ENCODE assay signal across 20 cellular contexts in genomic region chr12:24039113-24039525, GRCh38.
A peak's percentile ranks its signal among the peaks of the same experiment; 100 is the strongest.
DNase-seq lines count a peak whose midpoint lies in the region; ATAC-seq, FAIRE-seq and TF ChIP-seq lines count a peak whose summit lies in the region.
"Had no signal": no experiment of that assay in that cellular context is flagged by ENCODE, and none has a peak within 500 bp of the region (broad histone marks: within the 10 kb centered on the region; RNA-seq: fewer than 3 reads in every experiment).

No MANE protein-coding gene starts in this region.

- no peaks in the 10 kb centered on the region for H4K20me1 ChIP-seq in HepG2 (ENCODE audit: insufficient read depth, low read length)

- TF ChIP-seq RAD21 in HepG2 (CRISPR knock-in tag; IDR thresholded peaks at IDR 0.05), result no peak

- no peak for TF ChIP-seq POLR2A in HepG2 (IDR thresholded peaks at IDR 0.05; ENCODE audit: insufficient read depth in 1 of 2, low read depth in 2 of 2, low read length in 2 of 2)

- H3K9me3 Mint-ChIP-seq in immature natural killer cell, result peaks cover 0 to 2% (median under 1%) of the 10 kb centered on the region in 6 donors
- no peaks in the 10 kb centered on the region for H3K9me3 Mint-ChIP-seq in natural killer cell treated with Interleukin-12 subunit alpha and Interleukin-12 subunit beta and Interleukin-15 and Interleukin-18, amount 100 ng/mL, for 72 hours
- H3K9me3 Mint-ChIP-seq: stimulated activated naive B cell treated with anti-CD40 and anti-IgM and Interleukin-4, amounts not matched to agents 10 μg/mL and 1 μg/mL and 100 μg/mL, for 72 hours had no signal

- no peak overlapping the region for H3K27ac Mint-ChIP-seq in immature natural killer cell
- no peak overlapping the region for H3K27ac Mint-ChIP-seq in natural killer cell treated with Interleukin-12 subunit alpha and Interleukin-12 subunit beta and Interleukin-15 and Interleukin-18, amount 100 ng/mL, for 72 hours
- H3K27ac Mint-ChIP-seq: activated CD8-positive, alpha-beta memory T cell treated with anti-CD3 and anti-CD28 coated beads, Interleukin-2, amount 10 ng/mL, durations not matched to agents 7 days and 5 days; activated naive CD8-positive, alpha-beta T cell; stimulated activated naive B cell treated with anti-CD40 and anti-IgM and Interleukin-4, amounts not matched to agents 10 μg/mL and 1 μg/mL and 100 μg/mL, for 72 hours had no signal

- ATAC-seq in HepG2 (peak; percentile 81), GM18861 (IDR thresholded peaks at IDR 0.05; ENCODE audit: unreplicated experiment) (no peak)
- ATAC-seq in natural killer cell treated with Interleukin-12 subunit alpha and Interleukin-12 subunit beta and Interleukin-15 and Interleukin-18, amount 100 ng/mL, for 72 hours, result no peak
- ATAC-seq: activated CD8-positive, alpha-beta memory T cell treated with anti-CD3 and anti-CD28 coated beads, Interleukin-2, amount 10 ng/mL, durations not matched to agents 7 days and 5 days; stimulated activated naive B cell treated with anti-CD40 and anti-IgM and Interleukin-4, amounts not matched to agents 10 μg/mL and 1 μg/mL and 100 μg/mL, for 72 hours had no signal

- H3K9me3 ChIP-seq in HepG2 (ENCODE audit: low read length), result no peaks in the 10 kb centered on the region
- H3K9me3 ChIP-seq: heart right ventricle had no signal

- H3K4me1 ChIP-seq in HepG2 (ENCODE audit: insufficient read depth, low read length), result peaks cover 94% of the 10 kb centered on the region
- H3K4me1 ChIP-seq: parathyroid adenoma had no signal

- no peaks in the 10 kb centered on the region for H3K4me1 Mint-ChIP-seq in immature natural killer cell
- no peaks in the 10 kb centered on the region for H3K4me1 Mint-ChIP-seq in natural killer cell treated with Interleukin-12 subunit alpha and Interleukin-12 subunit beta and Interleukin-15 and Interleukin-18, amount 100 ng/mL, for 72 hours (ENCODE audit: low read depth in 2 of 2)
- H3K4me1 Mint-ChIP-seq: activated CD8-positive, alpha-beta memory T cell treated with anti-CD3 and anti-CD28 coated beads, Interleukin-2, amount 10 ng/mL, durations not matched to agents 7 days and 5 days; stimulated activated naive B cell treated with anti-CD40 and anti-IgM and Interleukin-4, amounts not matched to agents 10 μg/mL and 1 μg/mL and 100 μg/mL, for 72 hours had no signal

- 3% methylated on average over 1 of the region's 1 CpG for WGBS in HepG2 (ENCODE audit: low lambda C conversion rate)

- H3K36me3 Mint-ChIP-seq in immature natural killer cell, result no peaks in the 10 kb centered on the region
- no peaks in the 10 kb centered on the region for H3K36me3 Mint-ChIP-seq in natural killer cell treated with Interleukin-12 subunit alpha and Interleukin-12 subunit beta and Interleukin-15 and Interleukin-18, amount 100 ng/mL, for 72 hours
- H3K36me3 Mint-ChIP-seq: activated CD8-positive, alpha-beta memory T cell treated with anti-CD3 and anti-CD28 coated beads, Interleukin-2, amount 10 ng/mL, durations not matched to agents 7 days and 5 days; activated naive CD8-positive, alpha-beta T cell; stimulated activated naive B cell treated with anti-CD40 and anti-IgM and Interleukin-4, amounts not matched to agents 10 μg/mL and 1 μg/mL and 100 μg/mL, for 72 hours had no signal

- H3K27me3 Mint-ChIP-seq in immature natural killer cell (ENCODE audit: low read depth in 3 of 3), result no peaks in the 10 kb centered on the region
- H3K27me3 Mint-ChIP-seq in natural killer cell treated with Interleukin-12 subunit alpha and Interleukin-12 subunit beta and Interleukin-15 and Interleukin-18, amount 100 ng/mL, for 72 hours, result no peaks in the 10 kb centered on the region
- H3K27me3 Mint-ChIP-seq: activated CD8-positive, alpha-beta memory T cell treated with anti-CD3 and anti-CD28 coated beads, Interleukin-2, amount 10 ng/mL, durations not matched to agents 7 days and 5 days; activated naive CD8-positive, alpha-beta T cell; stimulated activated naive B cell treated with anti-CD40 and anti-IgM and Interleukin-4, amounts not matched to agents 10 μg/mL and 1 μg/mL and 100 μg/mL, for 72 hours had no signal

- DNase-seq in AG08396 (ENCODE audit: low spot score) (peak; percentile 59), NCI-H226 (peak; percentile 53), dermis microvascular lymphatic vessel endothelial cell (ENCODE audit: low read depth in 2 of 2) (peak; percentile 39 to 56), HepG2 (ENCODE audit: low spot score) (peak; percentile 96), immature natural killer cell (no peak), NCI-H82 (lab: John Stamatoyannopoulos, UW) (no peak)
- DNase-seq in natural killer cell treated with Interleukin-12 subunit alpha and Interleukin-12 subunit beta and Interleukin-15 and Interleukin-18, amount 100 ng/mL, for 72 hours (ENCODE audit: low spot score), result no peak
- DNase-seq: activated CD8-positive, alpha-beta memory T cell treated with anti-CD3 and anti-CD28 coated beads, Interleukin-2, amount 10 ng/mL, durations not matched to agents 7 days and 5 days; AML-193; DMS79 treated with DMSO at 0.1 percent for 48 hours; heart right ventricle; NCI-H1105 treated with DMSO at 0.1 percent for 48 hours; NCI-H510A; SHP77; stimulated activated CD4-positive, alpha-beta T cell treated with anti-CD3 and anti-CD28 coated beads, Interleukin-4, amount 100 ng/mL, for 1 hour; stimulated activated naive B cell treated with anti-CD40 and anti-IgM and Interleukin-4, amounts not matched to agents 10 μg/mL and 1 μg/mL and 100 μg/mL, for 72 hours had no signal

- peaks cover 38% of the 10 kb centered on the region for H3K79me2 ChIP-seq in HepG2 (ENCODE audit: insufficient read depth, low read length)
- H3K79me2 ChIP-seq: parathyroid adenoma had no signal

- POLR2A ChIA-PET in HepG2 (lab: Yijun Ruan, JAX), result no interaction called here

- H3K4me3 ChIP-seq in HepG2 (replicated peaks in 1 of 3; ENCODE audit: insufficient read depth in 1 of 3, low read depth in 2 of 3, low read length in 3 of 3), result peak overlapping the region in 2 of 3 experiments; percentile 62 to 65; a peak in 3 of 6 replicates
- H3K4me3 ChIP-seq: heart right ventricle had no signal

- intact Hi-C loops in HepG2 (cut with micrococcal nuclease; ENCODE audit: unreplicated experiment), result loop anchor here (1.0 to 2.0 kb wide), 4 partner anchors 14 to 88 kb away; no protein-coding TSS in a partner anchor

- in situ Hi-C loops in HepG2 (cut with HindIII; ENCODE audit: extremely low pct_ligation_motif_present, low pct_unique_long_range_greater_than_20kb), result no loop called here

- peak overlapping the region; percentile 84 for H3K4me2 ChIP-seq in HepG2 (ENCODE audit: low read depth, low read length)

- FAIRE-seq in HepG2 (lab: Jason Lieb, UNC), result peak; percentile 82
- FAIRE-seq: urothelium cell line had no signal

- no peak overlapping the region for H3K4me3 Mint-ChIP-seq in immature natural killer cell
- H3K4me3 Mint-ChIP-seq in natural killer cell treated with Interleukin-12 subunit alpha and Interleukin-12 subunit beta and Interleukin-15 and Interleukin-18, amount 100 ng/mL, for 72 hours, result no peak overlapping the region
- H3K4me3 Mint-ChIP-seq: activated CD8-positive, alpha-beta memory T cell treated with anti-CD3 and anti-CD28 coated beads, Interleukin-2, amount 10 ng/mL, durations not matched to agents 7 days and 5 days; activated naive CD8-positive, alpha-beta T cell; stimulated activated naive B cell treated with anti-CD40 and anti-IgM and Interleukin-4, amounts not matched to agents 10 μg/mL and 1 μg/mL and 100 μg/mL, for 72 hours had no signal

- H3K36me3 ChIP-seq in HepG2 (replicated peaks in 1 of 2; ENCODE audit: control insufficient read depth in 1 of 2, insufficient read depth in 2 of 2, low read length in 2 of 2), result no peaks in the 10 kb centered on the region
- H3K36me3 ChIP-seq: heart right ventricle had no signal

- no TSS peak for BruUV-seq in HepG2 (replicated peaks; lab: Mats Ljungman, UMichigan)

- H3K27me3 ChIP-seq in HepG2 (ENCODE audit: control insufficient read depth in 1 of 2, insufficient read depth in 2 of 2, low read length in 2 of 2), result no peaks in the 10 kb centered on the region
- H3K27me3 ChIP-seq: heart right ventricle had no signal

- CTCF ChIA-PET in HepG2 (lab: Yijun Ruan, JAX; ENCODE audit: low intra/inter-chr PET ratio, low total read pairs), result no interaction called here

- TF ChIP-seq EP300 in HepG2 (IDR thresholded peaks at IDR 0.05; ENCODE audit: low read depth in 2 of 2, low read length in 2 of 2) (peak in 1 of 2 experiments; percentile 96; a peak in 2 of 4 replicates), HepG2 (CRISPR knock-in tag; IDR thresholded peaks at IDR 0.05; ENCODE audit: borderline replicate concordance) (peak; percentile 79; the same call in 1 of the 2 replicates)

- TF ChIP-seq CTCF in HepG2 (CRISPR knock-in tag; IDR thresholded peaks at IDR 0.05), result no peak

- peak overlapping the region; percentile 94 for H3K27ac ChIP-seq in HepG2 (ENCODE audit: extremely low read length, insufficient read depth, low read length)
- H3K27ac ChIP-seq: parathyroid adenoma had no signal

- peak overlapping the region; percentile 73; the same call in 1 of the 2 replicates for H3K9ac ChIP-seq in HepG2 (ENCODE audit: insufficient read depth, low read depth, low read length)
- H3K9ac ChIP-seq: parathyroid adenoma had no signal

- no peak overlapping the region for H2AFZ ChIP-seq in HepG2 (ENCODE audit: low read length)
- H2AFZ ChIP-seq: parathyroid adenoma had no signal

TF ChIP-seq in HepG2, 621 proteins besides CTCF, POLR2A, EP300 and RAD21 (continues in another document):
- 0 out of 2 replicates have a peak, but pooled peaks have one; percentile 43 for TF ChIP-seq KAT8 (CRISPR knock-in tag; IDR thresholded peaks at IDR 0.05)
- peak; percentile 59 for TF ChIP-seq KDM6A (CRISPR knock-in tag; IDR thresholded peaks at IDR 0.05; ENCODE audit: low read depth)
- no peak for TF ChIP-seq ZEB1 (IDR thresholded peaks at IDR 0.05; ENCODE audit: insufficient replicate concordance, low read depth)
- TF ChIP-seq ZBTB25 (CRISPR knock-in tag; IDR thresholded peaks at IDR 0.05), result peak; percentile 63; the same call in 1 of the 2 replicates

Comparison
In these comparisons a context has a peak if more than half of its experiments do, and no peak if none do; other contexts are left out.
1. DNase-seq: peak in AG08396 (single experiment), NCI-H226 (single experiment), dermis microvascular lymphatic vessel endothelial cell (2 of 2) and HepG2 (single experiment); none in immature natural killer cell (0 of 3), NCI-H82 (single experiment) and natural killer cell treated with Interleukin-12 subunit alpha and Interleukin-12 subunit beta and Interleukin-15 and Interleukin-18, amount 100 ng/mL, for 72 hours (single experiment).